ENCODE assay signal across 13 cellular contexts in the genomic region with DNA sequence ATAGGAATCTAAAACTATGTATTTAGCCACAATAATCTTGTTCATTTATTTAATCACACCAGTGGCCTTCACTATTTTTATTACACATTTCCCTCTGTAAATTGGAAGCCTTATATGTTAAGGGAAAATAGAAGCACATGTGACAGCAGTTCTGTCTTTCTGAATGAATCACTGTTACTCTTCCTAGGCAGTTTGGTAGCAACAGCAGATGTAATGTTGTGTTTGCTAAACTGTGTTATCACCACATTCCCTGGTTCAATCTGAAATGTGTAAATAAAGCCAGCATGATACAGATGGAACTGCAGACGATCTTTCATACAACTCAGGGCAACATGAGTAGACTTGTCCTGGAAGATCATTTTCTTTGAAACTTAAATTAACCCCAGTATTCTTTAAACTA.
"Had no signal": no experiment of that assay in that cellular context is flagged by ENCODE, and none has a peak within 500 bp of the region (broad histone marks: within the 10 kb centered on the region; RNA-seq: fewer than 3 reads in every experiment).

No MANE protein-coding gene starts in this region.

- H3K9me3 Mint-ChIP-seq: activated CD4-positive, alpha-beta T cell treated with anti-CD3 and anti-CD28 coated beads, Interleukin-2, amount 10 ng/mL, durations not matched to agents 7 days and 5 days; activated naive CD8-positive, alpha-beta T cell treated with anti-CD3 and anti-CD28 coated beads, Interleukin-2, amount 10 ng/mL, durations not matched to agents 7 days and 5 days; stimulated activated memory B cell treated with anti-CD40 and anti-IgM and Interleukin-4, amounts not matched to agents 10 μg/mL and 1 μg/mL and 100 μg/mL, for 72 hours; T-helper 2 cell treated with Interferon-gamma antibody and Interleukin-4, amounts not matched to agents 5 μg/mL and 100 μg/mL, for 36 hours had no signal

- H3K27me3 Mint-ChIP-seq: activated CD4-positive, alpha-beta T cell treated with anti-CD3 and anti-CD28 coated beads, Interleukin-2, amount 10 ng/mL, durations not matched to agents 7 days and 5 days; activated naive CD8-positive, alpha-beta T cell treated with anti-CD3 and anti-CD28 coated beads, Interleukin-2, amount 10 ng/mL, durations not matched to agents 7 days and 5 days; stimulated activated memory B cell treated with anti-CD40 and anti-IgM and Interleukin-4, amounts not matched to agents 10 μg/mL and 1 μg/mL and 100 μg/mL, for 72 hours had no signal

- H3K27me3 ChIP-seq: esophagus muscularis mucosa, heart right ventricle, neutrophil had no signal

- DNase-seq: activated CD4-positive, alpha-beta T cell treated with anti-CD3 and anti-CD28 coated beads, Interleukin-2, amount 10 ng/mL, durations not matched to agents 7 days and 5 days; activated naive CD4-positive, alpha-beta T cell; activated naive CD8-positive, alpha-beta T cell treated with anti-CD3 and anti-CD28 coated beads, Interleukin-2, amount 10 ng/mL, durations not matched to agents 7 days and 5 days; aorta; heart right ventricle; left colon; lower lobe of right lung; stimulated activated CD4-positive, alpha-beta T cell treated with anti-CD3 and anti-CD28 coated beads, Interleukin-2, amount 100 ng/mL, for 48 hours had no signal

- H3K4me1 Mint-ChIP-seq: activated CD4-positive, alpha-beta T cell treated with anti-CD3 and anti-CD28 coated beads, Interleukin-2, amount 10 ng/mL, durations not matched to agents 7 days and 5 days; activated naive CD8-positive, alpha-beta T cell treated with anti-CD3 and anti-CD28 coated beads, Interleukin-2, amount 10 ng/mL, durations not matched to agents 7 days and 5 days; stimulated activated memory B cell treated with anti-CD40 and anti-IgM and Interleukin-4, amounts not matched to agents 10 μg/mL and 1 μg/mL and 100 μg/mL, for 72 hours had no signal

- H3K4me3 Mint-ChIP-seq: activated CD4-positive, alpha-beta T cell treated with anti-CD3 and anti-CD28 coated beads, Interleukin-2, amount 10 ng/mL, durations not matched to agents 7 days and 5 days; activated naive CD8-positive, alpha-beta T cell treated with anti-CD3 and anti-CD28 coated beads, Interleukin-2, amount 10 ng/mL, durations not matched to agents 7 days and 5 days; stimulated activated memory B cell treated with anti-CD40 and anti-IgM and Interleukin-4, amounts not matched to agents 10 μg/mL and 1 μg/mL and 100 μg/mL, for 72 hours; T-helper 2 cell treated with Interferon-gamma antibody and Interleukin-4, amounts not matched to agents 5 μg/mL and 100 μg/mL, for 36 hours had no signal

- ATAC-seq: heart right ventricle; left colon; lower lobe of right lung; stimulated activated memory B cell treated with anti-CD40 and anti-IgM and Interleukin-4, amounts not matched to agents 10 μg/mL and 1 μg/mL and 100 μg/mL, for 72 hours had no signal

- H2AFZ ChIP-seq: parathyroid adenoma had no signal

- H3K9me3 ChIP-seq: esophagus muscularis mucosa, heart right ventricle, lower lobe of right lung, neutrophil had no signal

- H3K79me2 ChIP-seq: parathyroid adenoma had no signal

- H3K27ac ChIP-seq: esophagus muscularis mucosa, heart right ventricle, lower lobe of right lung, neutrophil, parathyroid adenoma had no signal

- H3K4me1 ChIP-seq: esophagus muscularis mucosa, heart right ventricle, lower lobe of right lung, parathyroid adenoma had no signal

- H3K4me3 ChIP-seq: esophagus muscularis mucosa, heart right ventricle, lower lobe of right lung had no signal

- H3K27ac Mint-ChIP-seq: activated CD4-positive, alpha-beta T cell treated with anti-CD3 and anti-CD28 coated beads, Interleukin-2, amount 10 ng/mL, durations not matched to agents 7 days and 5 days; activated naive CD8-positive, alpha-beta T cell treated with anti-CD3 and anti-CD28 coated beads, Interleukin-2, amount 10 ng/mL, durations not matched to agents 7 days and 5 days; stimulated activated memory B cell treated with anti-CD40 and anti-IgM and Interleukin-4, amounts not matched to agents 10 μg/mL and 1 μg/mL and 100 μg/mL, for 72 hours; T-helper 2 cell treated with Interferon-gamma antibody and Interleukin-4, amounts not matched to agents 5 μg/mL and 100 μg/mL, for 36 hours had no signal

- H3K9ac ChIP-seq: parathyroid adenoma had no signal

- H3K36me3 ChIP-seq: heart right ventricle, lower lobe of right lung had no signal
